ENCODE assay signal across 16 cellular contexts in the genomic region with DNA sequence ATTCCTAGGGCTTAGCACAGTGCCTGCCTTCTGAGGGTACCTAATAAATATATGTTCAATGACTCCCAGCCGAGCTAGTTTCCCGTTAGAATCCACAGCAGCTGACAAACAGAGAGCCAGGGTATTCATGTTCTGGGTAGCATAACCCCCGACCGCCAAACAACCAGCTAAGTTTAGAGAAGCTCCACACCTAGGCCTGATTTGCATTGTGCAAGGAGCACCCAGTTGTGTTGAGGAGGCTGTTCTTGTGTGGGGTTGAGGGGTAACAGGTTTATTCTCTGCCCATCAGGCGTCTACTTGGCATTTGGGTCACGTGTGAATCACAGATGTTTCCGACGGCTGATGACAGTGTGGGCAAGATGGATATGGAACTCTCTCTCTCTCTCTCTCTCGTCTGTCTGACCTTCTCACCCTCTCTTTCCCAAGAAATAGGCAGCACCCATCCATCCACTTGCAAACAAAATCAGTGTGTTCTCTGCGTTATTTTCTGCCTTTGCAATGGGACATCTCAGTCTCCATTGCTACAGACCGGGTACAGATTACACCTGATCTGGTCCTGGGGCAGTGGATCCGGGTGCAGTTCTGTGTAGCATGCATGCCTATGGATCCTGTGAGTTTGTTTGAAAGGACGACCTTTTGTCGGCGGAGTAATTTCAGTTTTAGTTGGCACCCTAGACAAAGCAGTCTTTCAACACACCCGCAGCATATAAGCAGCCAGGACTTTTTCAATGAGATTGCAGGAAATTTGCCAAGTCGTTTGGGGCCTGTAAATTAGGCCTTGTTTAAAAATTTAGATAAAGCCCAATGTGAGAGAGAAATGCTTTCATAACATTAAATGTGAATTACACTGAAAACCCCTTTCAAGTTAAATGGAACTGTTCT. TPM values are rescaled to one million over a fixed set of nuclear protein-coding genes. Genes with fewer than 3 reads are reported as not detected.
DNase-seq lines count a peak whose midpoint lies in the region; ATAC-seq, FAIRE-seq and TF ChIP-seq lines count a peak whose summit lies in the region.
"Had no signal": no experiment of that assay in that cellular context is flagged by ENCODE, and none has a peak within 500 bp of the region (broad histone marks: within the 10 kb centered on the region; RNA-seq: fewer than 3 reads in every experiment).

No MANE protein-coding gene starts in this region.

- H3K4me3 ChIP-seq in breast epithelium, result peak overlapping the region in 1 of 3 donors; percentile 7
- no peak overlapping the region for H3K4me3 ChIP-seq in upper lobe of right lung
- no peak overlapping the region for H3K4me3 ChIP-seq in pancreas

- TF ChIP-seq CTCF in breast epithelium (IDR thresholded peaks at IDR 0.05) (no peak), MCF 10A (IDR thresholded peaks at IDR 0.05; ENCODE audit: unreplicated experiment) (no peak), glutamatergic neuron (IDR thresholded peaks at IDR 0.05; ENCODE audit: partially characterized antibody, unreplicated experiment) (no peak), upper lobe of right lung (IDR thresholded peaks at IDR 0.05) (no peak), pancreas (IDR thresholded peaks at IDR 0.05) (no peak)

- FAIRE-seq in pancreas (lab: Jason Lieb, UNC), result no peak

- H3K27ac Mint-ChIP-seq in MCF 10A (ENCODE audit: low read depth, unreplicated experiment), result no peak overlapping the region
- H3K27ac Mint-ChIP-seq in glutamatergic neuron (ENCODE audit: unreplicated experiment), result peak overlapping the region; percentile 67
- H3K27ac Mint-ChIP-seq: activated naive CD4-positive, alpha-beta T cell treated with anti-CD3 and anti-CD28 coated beads, Interleukin-2, amount 50 U/mL, for 72 hours; CD8-positive, alpha-beta T cell; IgD-negative memory B cell; naive B cell had no signal

- CTCF ChIA-PET in MCF 10A (lab: Yijun Ruan, JAX), result interaction anchor here (0.6 to 0.7 kb wide), 2 partner anchors 177 to 400 kb away, joined by 3 read pairs; no protein-coding TSS in a partner anchor

- ATAC-seq in upper lobe of right lung, result peak; percentile 36
- no peak for ATAC-seq in pancreas
- ATAC-seq: activated naive CD4-positive, alpha-beta T cell treated with anti-CD3 and anti-CD28 coated beads, Interleukin-2, amount 50 U/mL, for 72 hours; CD8-positive, alpha-beta T cell; stimulated activated naive CD8-positive, alpha-beta T cell treated with anti-CD3 and anti-CD28 coated beads, Interleukin-15, Interleukin-2, amounts not matched to agents 100 U/mL and 50 U/mL, for 24 hours had no signal

- POLR2A ChIA-PET in MCF 10A (lab: Yijun Ruan, JAX), result interaction anchor here (0.6 kb wide), 1 partner anchor 220 kb away, joined by 3 read pairs; no protein-coding TSS in a partner anchor

- no TSS peak for BruUV-seq in MCF 10A (replicated peaks; lab: Mats Ljungman, UMichigan)

- H3K4me3 Mint-ChIP-seq in MCF 10A (ENCODE audit: unreplicated experiment) (no peak overlapping the region), glutamatergic neuron (ENCODE audit: unreplicated experiment) (no peak overlapping the region)
- H3K4me3 Mint-ChIP-seq: CD8-positive, alpha-beta T cell; IgD-negative memory B cell; naive B cell had no signal

- no peaks in the 10 kb centered on the region for H3K9me3 ChIP-seq in breast epithelium
- H3K9me3 ChIP-seq in upper lobe of right lung, result no peaks in the 10 kb centered on the region
- no peaks in the 10 kb centered on the region for H3K9me3 ChIP-seq in pancreas

- H3K27me3 ChIP-seq in breast epithelium (no peaks in the 10 kb centered on the region), upper lobe of right lung (no peaks in the 10 kb centered on the region), pancreas (no peaks in the 10 kb centered on the region)

- H3K4me1 ChIP-seq in breast epithelium (no peaks in the 10 kb centered on the region), upper lobe of right lung (no peaks in the 10 kb centered on the region), pancreas (no peaks in the 10 kb centered on the region)

- 49 to 50% methylated on average over 17 of the region's 17 CpGs for WGBS in pancreas, 2 donors

- TF ChIP-seq POLR2A in breast epithelium (IDR thresholded peaks at IDR 0.05), result no peak

- H3K27ac ChIP-seq in breast epithelium (peak overlapping the region; percentile 12 to 53), upper lobe of right lung (peak overlapping the region; percentile 58), pancreas (no peak overlapping the region)

- no peak for DNase-seq in breast epithelium (ENCODE audit: low spot score in 2 of 2)
- no peak for DNase-seq in MCF 10A (ENCODE audit: unreplicated experiment)
- DNase-seq in glutamatergic neuron, result no peak
- peak; percentile 72 for DNase-seq in middle frontal gyrus (ENCODE audit: extremely low spot score, low spot score)
- DNase-seq in upper lobe of right lung, result no peak
- DNase-seq in activated CD8-positive, alpha-beta memory T cell treated with anti-CD3 and anti-CD28 coated beads for 24 hours, result no peak
- DNase-seq in activated CD4-positive, alpha-beta T cell treated with anti-CD3 and anti-CD28 coated beads, Interleukin-2, amount 50 U/mL, for 1 hour, result no peak
- no peak for DNase-seq in pancreas
- DNase-seq: CD8-positive, alpha-beta T cell; GDM1; naive B cell; NCI-H1092 treated with DMSO at 0.1 percent for 48 hours; NCI-H2227 treated with DMSO at 0.1 percent for 48 hours; stimulated activated naive CD8-positive, alpha-beta T cell treated with anti-CD3 and anti-CD28 coated beads, Interleukin-15, Interleukin-2, amounts not matched to agents 100 U/mL and 50 U/mL, for 24 hours had no signal

- H3K36me3 ChIP-seq in breast epithelium (no peaks in the 10 kb centered on the region), upper lobe of right lung (no peaks in the 10 kb centered on the region), pancreas (no peaks in the 10 kb centered on the region)

- intact Hi-C loops in breast epithelium (cut with DNase I; ENCODE audit: low total_unique reads), result no loop called here
- intact Hi-C loops in MCF 10A (cut with micrococcal nuclease), result no loop called here
- intact Hi-C loops in upper lobe of right lung (cut with DNase I), result no loop called here
- intact Hi-C loops in pancreas (cut with DNase I), result no loop called here

- H3K4me1 Mint-ChIP-seq in MCF 10A (ENCODE audit: insufficient read depth, unreplicated experiment) (no peaks in the 10 kb centered on the region), glutamatergic neuron (ENCODE audit: low read depth, unreplicated experiment) (peaks cover 20% of the 10 kb centered on the region)
- H3K4me1 Mint-ChIP-seq: IgD-negative memory B cell, naive B cell had no signal

- H3K9me3 Mint-ChIP-seq in MCF 10A (ENCODE audit: unreplicated experiment), result no peaks in the 10 kb centered on the region
- H3K9me3 Mint-ChIP-seq in glutamatergic neuron (ENCODE audit: unreplicated experiment), result no peaks in the 10 kb centered on the region

- H3K27me3 Mint-ChIP-seq in MCF 10A (ENCODE audit: insufficient read depth, unreplicated experiment) (peaks cover 5% of the 10 kb centered on the region), glutamatergic neuron (ENCODE audit: unreplicated experiment) (no peaks in the 10 kb centered on the region)

- H3K36me3 Mint-ChIP-seq in MCF 10A (ENCODE audit: insufficient read depth, unreplicated experiment) (no peaks in the 10 kb centered on the region), glutamatergic neuron (ENCODE audit: unreplicated experiment) (no peaks in the 10 kb centered on the region)
- H3K36me3 Mint-ChIP-seq: CD8-positive, alpha-beta T cell; IgD-negative memory B cell had no signal

RNA-seq across cellular contexts. Expression of a gene that starts 29.4 kb away (rescaled TPM):
- total RNA-seq in breast epithelium (10 to 100 TPM; 12.2 to 16.4 (median 16.2) TPM), MCF 10A (2022) (3.3 and 4.2 TPM in 2 replicates), glutamatergic neuron (ENCODE audit: unreplicated experiment) (7.9 TPM), upper lobe of right lung (33.5 TPM), pancreas (1 to 10 TPM; 3.9 to 6.0 (median 4.2) TPM)
- 1 to 10 TPM; 2.4 to 3.6 TPM for polyA plus RNA-seq in pancreas
- polyA plus RNA-seq: IgD-negative memory B cell had no signal

Comparison
In these comparisons a context has a peak if more than half of its experiments do, and no peak if none do; other contexts are left out.
1. H3K27ac ChIP-seq: peak in breast epithelium (2 of 2) and upper lobe of right lung (single experiment); none in pancreas (0 of 4).